ENCODE assay signal across 9 cellular contexts in the genomic region with DNA sequence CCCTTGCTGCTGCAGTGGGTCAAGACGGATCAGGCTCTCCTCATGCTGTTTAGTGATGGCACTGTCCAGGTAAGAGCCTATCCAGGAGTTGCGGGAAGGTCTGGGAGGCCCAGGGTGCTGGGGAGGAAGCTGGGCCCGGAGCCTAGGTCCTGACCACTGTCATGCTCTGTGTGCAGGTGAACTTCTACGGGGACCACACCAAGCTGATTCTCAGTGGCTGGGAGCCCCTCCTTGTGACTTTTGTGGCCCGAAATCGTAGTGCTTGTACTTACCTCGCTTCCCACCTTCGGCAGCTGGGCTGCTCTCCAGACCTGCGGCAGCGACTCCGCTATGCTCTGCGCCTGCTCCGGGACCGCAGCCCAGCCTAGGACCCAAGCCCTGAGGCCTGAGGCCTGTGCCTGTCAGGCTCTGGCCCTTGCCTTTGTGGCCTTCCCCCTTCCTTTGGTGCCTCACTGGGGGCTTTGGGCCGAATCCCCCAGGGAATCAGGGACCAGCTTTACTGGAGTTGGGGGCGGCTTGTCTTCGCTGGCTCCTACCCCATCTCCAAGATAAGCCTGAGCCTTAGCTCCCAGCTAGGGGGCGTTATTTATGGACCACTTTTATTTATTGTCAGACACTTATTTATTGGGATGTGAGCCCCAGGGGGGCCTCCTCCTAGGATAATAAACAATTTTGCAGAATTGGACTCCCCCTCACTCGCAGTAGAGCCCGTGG. TPM values are rescaled to one million over a fixed set of nuclear protein-coding genes. Genes with fewer than 3 reads are reported as not detected.
A peak's percentile ranks its signal among the peaks of the same experiment; 100 is the strongest.
DNase-seq lines count a peak whose midpoint lies in the region; ATAC-seq and TF ChIP-seq lines count a peak whose summit lies in the region.
"Had no signal": no experiment of that assay in that cellular context is flagged by ENCODE, and none has a peak within 500 bp of the region (broad histone marks: within the 10 kb centered on the region; RNA-seq: fewer than 3 reads in every experiment).

No MANE protein-coding gene starts in this region.

- no peaks in the 10 kb centered on the region for H3K27me3 Mint-ChIP-seq in activated CD8-positive, alpha-beta T cell treated with anti-CD3 and anti-CD28 coated beads, Interleukin-2, amount 10 ng/mL, durations not matched to agents 7 days and 5 days (ENCODE audit: low read depth)

- intact Hi-C loops in A673 (cut with micrococcal nuclease; ENCODE audit: unreplicated experiment), result loop anchor here (10.0 kb wide), 1 partner anchor 499 kb away; no protein-coding TSS in a partner anchor

- DNase-seq in A673 (ENCODE audit: low spot score) (no peak), caudate nucleus (lab: John Stamatoyannopoulos, UW) (no peak)
- no peak for DNase-seq in activated CD8-positive, alpha-beta T cell treated with anti-CD3 and anti-CD28 coated beads, Interleukin-2, amount 10 ng/mL, durations not matched to agents 7 days and 5 days
- DNase-seq: Karpas-422 had no signal

- TF ChIP-seq CTCF in A673 (conservative IDR thresholded peaks at IDR 0.05; ENCODE audit: low read depth, low read length), result peak; percentile 34

- H3K27me3 ChIP-seq in A673 (replicated peaks; ENCODE audit: insufficient read depth, low read depth, low read length, poor library complexity), result no peaks in the 10 kb centered on the region
- H3K27me3 ChIP-seq in layer of hippocampus (ENCODE audit: control insufficient read depth, insufficient read depth, low read length), result no peaks in the 10 kb centered on the region
- H3K27me3 ChIP-seq: cardiac muscle cell, SJSA1 had no signal

- CTCF ChIA-PET in A673 (lab: Charles Lee), result no interaction called here
- CTCF ChIA-PET in activated CD8-positive, alpha-beta T cell treated with anti-CD3 and anti-CD28 coated beads, Interleukin-2, amount 10 ng/mL, durations not matched to agents 7 days and 5 days (lab: Charles Lee), result interaction anchor here (1.1 kb wide), 1 partner anchor 8 kb away, joined by 3 read pairs; no protein-coding TSS in a partner anchor

- H3K4me3 ChIP-seq in A673 (ENCODE audit: low read depth, low read length, poor library complexity, severe bottlenecking), result no peak overlapping the region
- H3K4me3 ChIP-seq: cardiac muscle cell, SJSA1 had no signal

- POLR2A ChIA-PET in A673 (lab: Charles Lee; ENCODE audit: low non-redundant PET), result interaction anchor here (0.6 kb wide), 1 partner anchor 14 kb away, joined by 6 read pairs; no protein-coding TSS in a partner anchor
- POLR2A ChIA-PET in activated CD8-positive, alpha-beta T cell treated with anti-CD3 and anti-CD28 coated beads, Interleukin-2, amount 10 ng/mL, durations not matched to agents 7 days and 5 days (lab: Charles Lee), result interaction anchor here (1.7 to 16.7 kb wide), 6 partner anchors 8 to 84 kb away, joined by 4 to 713 read pairs (median 28); partner anchors contain the start of genes RNU5D-1 and RPS8

- H3K4me1 Mint-ChIP-seq in activated CD8-positive, alpha-beta T cell treated with anti-CD3 and anti-CD28 coated beads, Interleukin-2, amount 10 ng/mL, durations not matched to agents 7 days and 5 days (ENCODE audit: low read depth), result peaks cover 76% of the 10 kb centered on the region

- H3K9me3 Mint-ChIP-seq in activated CD8-positive, alpha-beta T cell treated with anti-CD3 and anti-CD28 coated beads, Interleukin-2, amount 10 ng/mL, durations not matched to agents 7 days and 5 days (ENCODE audit: insufficient read depth), result no peaks in the 10 kb centered on the region

- H3K9me3 ChIP-seq in A673 (ENCODE audit: low read depth, low read length, poor library complexity, severe bottlenecking), result no peaks in the 10 kb centered on the region
- H3K9me3 ChIP-seq: SJSA1 had no signal

- no TSS peak for BruUV-seq in A673 (replicated peaks; lab: Mats Ljungman, UMichigan)

- peak overlapping the region; percentile 68 for H3K27ac Mint-ChIP-seq in activated CD8-positive, alpha-beta T cell treated with anti-CD3 and anti-CD28 coated beads, Interleukin-2, amount 10 ng/mL, durations not matched to agents 7 days and 5 days

- H3K4me3 Mint-ChIP-seq in activated CD8-positive, alpha-beta T cell treated with anti-CD3 and anti-CD28 coated beads, Interleukin-2, amount 10 ng/mL, durations not matched to agents 7 days and 5 days, result no peak overlapping the region

- H3K27ac ChIP-seq in A673 (ENCODE audit: low read depth, low read length, poor library complexity, severe bottlenecking), result peak overlapping the region; percentile 3
- H3K27ac ChIP-seq in layer of hippocampus (ENCODE audit: low read depth, low read length), result peak overlapping the region; percentile 16
- no peak overlapping the region for H3K27ac ChIP-seq in caudate nucleus (ENCODE audit: low read depth, low read length)
- H3K27ac ChIP-seq: cardiac muscle cell had no signal

- peaks cover 44% of the 10 kb centered on the region for H3K4me1 ChIP-seq in A673 (ENCODE audit: insufficient read depth, low read length, poor library complexity, severe bottlenecking)

- ATAC-seq in activated CD8-positive, alpha-beta T cell treated with anti-CD3 and anti-CD28 coated beads, Interleukin-2, amount 10 ng/mL, durations not matched to agents 7 days and 5 days, result no peak
- no peak for ATAC-seq in HG02678 (IDR thresholded peaks at IDR 0.05; ENCODE audit: unreplicated experiment)
- ATAC-seq in HG03565 (IDR thresholded peaks at IDR 0.05; ENCODE audit: unreplicated experiment), result no peak

- peaks cover 75% of the 10 kb centered on the region for H3K36me3 Mint-ChIP-seq in activated CD8-positive, alpha-beta T cell treated with anti-CD3 and anti-CD28 coated beads, Interleukin-2, amount 10 ng/mL, durations not matched to agents 7 days and 5 days (ENCODE audit: low read depth)

- peaks cover 9% of the 10 kb centered on the region for H3K36me3 ChIP-seq in A673 (ENCODE audit: insufficient read depth, low read length, poor library complexity, severe bottlenecking)

RNA-seq across cellular contexts. Expression of gene DYNLT4, which starts 1.7 kb away (rescaled TPM):
- 0.44 and 0.54 TPM in 2 replicates for total RNA-seq in A673 (2021)
- 1 to 10 TPM; 1.8 to 2.3 TPM for total RNA-seq in activated CD8-positive, alpha-beta T cell treated with anti-CD3 and anti-CD28 coated beads, Interleukin-2, amount 10 ng/mL, durations not matched to agents 7 days and 5 days
- total RNA-seq: cardiac muscle cell, SJSA1 had no signal

RNA-seq across cellular contexts. Expression of gene BTBD19, which starts 2.9 kb away (rescaled TPM):
- 10.3 and 12.6 TPM in 2 replicates for total RNA-seq in A673 (2021)
- 1 to 10 TPM; 4.5 to 8.8 TPM for total RNA-seq in activated CD8-positive, alpha-beta T cell treated with anti-CD3 and anti-CD28 coated beads, Interleukin-2, amount 10 ng/mL, durations not matched to agents 7 days and 5 days

RNA-seq across cellular contexts. Expression of gene PLK3, which starts 5.3 kb away (rescaled TPM):
- 10.8 and 15.6 TPM in 2 replicates for total RNA-seq in A673 (2021)
- total RNA-seq in activated CD8-positive, alpha-beta T cell treated with anti-CD3 and anti-CD28 coated beads, Interleukin-2, amount 10 ng/mL, durations not matched to agents 7 days and 5 days, result 10 to 100 TPM; 64.8 to 68.0 TPM

RNA-seq across cellular contexts. Expression of gene BEST4, which starts 17.5 kb away (rescaled TPM):
- total RNA-seq in A673 (2021), result not detected in 2 replicates
- total RNA-seq in activated CD8-positive, alpha-beta T cell treated with anti-CD3 and anti-CD28 coated beads, Interleukin-2, amount 10 ng/mL, durations not matched to agents 7 days and 5 days, result under 1 TPM; 0.26 to 0.42 TPM
- total RNA-seq: SJSA1 had no signal

RNA-seq across cellular contexts. Expression of gene RPS8, which starts 30.1 kb away (rescaled TPM):
- 1,717 and 1,734 TPM in 2 replicates for total RNA-seq in A673 (2021)
- total RNA-seq in activated CD8-positive, alpha-beta T cell treated with anti-CD3 and anti-CD28 coated beads, Interleukin-2, amount 10 ng/mL, durations not matched to agents 7 days and 5 days, result 1,000 to 10,000 TPM; 1,750 to 1,777 TPM
